Comparison of ENCODE assay signal across 8 cellular contexts in genomic region chr1:161099090-161099802, GRCh38. TPM values are rescaled to one million over a fixed set of nuclear protein-coding genes. Genes with fewer than 3 reads are reported as not detected.
A peak's percentile ranks its signal among the peaks of the same experiment; 100 is the strongest.
DNase-seq lines count a peak whose midpoint lies in the region; ATAC-seq and TF ChIP-seq lines count a peak whose summit lies in the region.

No MANE protein-coding gene starts in this region.

- peaks cover 24% of the 10 kb centered on the region for H3K36me3 Mint-ChIP-seq in activated CD8-positive, alpha-beta T cell treated with anti-CD3 and anti-CD28 coated beads for 36 hours (ENCODE audit: low read depth)
- peaks cover 73% of the 10 kb centered on the region for H3K36me3 Mint-ChIP-seq in stimulated activated effector memory CD8-positive, alpha-beta T cell treated with anti-CD3 and anti-CD28 coated beads, Interleukin-12 subunit alpha, Interleukin-12 subunit beta, amount 100 ng/mL, for 72 hours

- peaks cover 43% of the 10 kb centered on the region for H3K4me1 Mint-ChIP-seq in activated CD8-positive, alpha-beta T cell treated with anti-CD3 and anti-CD28 coated beads for 36 hours (ENCODE audit: low read depth)
- peaks cover 48% of the 10 kb centered on the region for H3K4me1 Mint-ChIP-seq in stimulated activated effector memory CD8-positive, alpha-beta T cell treated with anti-CD3 and anti-CD28 coated beads, Interleukin-12 subunit alpha, Interleukin-12 subunit beta, amount 100 ng/mL, for 72 hours

- no peaks in the 10 kb centered on the region for H3K9me3 Mint-ChIP-seq in activated CD8-positive, alpha-beta T cell treated with anti-CD3 and anti-CD28 coated beads for 36 hours
- H3K9me3 Mint-ChIP-seq in stimulated activated effector memory CD8-positive, alpha-beta T cell treated with anti-CD3 and anti-CD28 coated beads, Interleukin-12 subunit alpha, Interleukin-12 subunit beta, amount 100 ng/mL, for 72 hours = no peaks in the 10 kb centered on the region

- H3K27me3 Mint-ChIP-seq in activated CD8-positive, alpha-beta T cell treated with anti-CD3 and anti-CD28 coated beads for 36 hours = no peaks in the 10 kb centered on the region

- DNase-seq in NCI-H345 (lab: John Stamatoyannopoulos, UW) (peak; percentile 7), NCI-H345 treated with DMSO at 0.1 percent for 48 hours (lab: John Stamatoyannopoulos, UW; ENCODE audit: unreplicated experiment) (no peak)
- DNase-seq in activated CD8-positive, alpha-beta T cell treated with anti-CD3 and anti-CD28 coated beads for 36 hours = no peak
- DNase-seq in stimulated activated effector memory CD8-positive, alpha-beta T cell treated with anti-CD3 and anti-CD28 coated beads, Interleukin-12 subunit alpha, Interleukin-12 subunit beta, amount 100 ng/mL, for 72 hours (ENCODE audit: low spot score in 2 of 2) = no peak

- POLR2A ChIA-PET in activated CD8-positive, alpha-beta T cell treated with anti-CD3 and anti-CD28 coated beads for 36 hours (lab: Charles Lee) = interaction anchor here (0.7 to 8.2 kb wide), 15 partner anchors 15 to 217 kb away, joined by 3 to 57 read pairs (median 4); partner anchors contain the start of genes ARHGAP30, F11R, NIT1 and PFDN2

- H3K4me3 ChIP-seq in iPS-18c (ENCODE audit: insufficient read depth, low read depth, low read length) = peak overlapping the region; percentile 91; the same call in 1 of the 2 replicates

- peak overlapping the region; percentile 71 for H3K4me3 Mint-ChIP-seq in activated CD8-positive, alpha-beta T cell treated with anti-CD3 and anti-CD28 coated beads for 36 hours
- peak overlapping the region; percentile 78 for H3K4me3 Mint-ChIP-seq in stimulated activated effector memory CD8-positive, alpha-beta T cell treated with anti-CD3 and anti-CD28 coated beads, Interleukin-12 subunit alpha, Interleukin-12 subunit beta, amount 100 ng/mL, for 72 hours

- ATAC-seq in activated CD8-positive, alpha-beta T cell treated with anti-CD3 and anti-CD28 coated beads for 36 hours = no peak
- ATAC-seq in stimulated activated effector memory CD8-positive, alpha-beta T cell treated with anti-CD3 and anti-CD28 coated beads, Interleukin-12 subunit alpha, Interleukin-12 subunit beta, amount 100 ng/mL, for 72 hours = no peak
- no peak for ATAC-seq in HG03025 (IDR thresholded peaks at IDR 0.05; ENCODE audit: low FRiP score, unreplicated experiment)
- ATAC-seq in GM19023 (IDR thresholded peaks at IDR 0.05; ENCODE audit: unreplicated experiment) = no peak
- ATAC-seq in GM21529 (IDR thresholded peaks at IDR 0.05; ENCODE audit: unreplicated experiment) = no peak

- H3K9me3 ChIP-seq in iPS-18c (ENCODE audit: control insufficient read depth, insufficient read depth, low read length) = no peaks in the 10 kb centered on the region

- no peak for TF ChIP-seq CTCF in activated CD8-positive, alpha-beta T cell treated with anti-CD3 and anti-CD28 coated beads for 36 hours (IDR thresholded peaks at IDR 0.05)

- no peak overlapping the region for H3K27ac Mint-ChIP-seq in activated CD8-positive, alpha-beta T cell treated with anti-CD3 and anti-CD28 coated beads for 36 hours
- H3K27ac Mint-ChIP-seq in stimulated activated effector memory CD8-positive, alpha-beta T cell treated with anti-CD3 and anti-CD28 coated beads, Interleukin-12 subunit alpha, Interleukin-12 subunit beta, amount 100 ng/mL, for 72 hours = peak overlapping the region; percentile 35

- CTCF ChIA-PET in activated CD8-positive, alpha-beta T cell treated with anti-CD3 and anti-CD28 coated beads for 36 hours (lab: Charles Lee) = interaction anchor here (1.0 to 9.4 kb wide), 20 partner anchors 9 to 192 kb away, joined by 3 to 200 read pairs (median 7); partner anchors contain the start of genes ARHGAP30, NIT1, PFDN2 and PPOX

- intact Hi-C loops in activated CD8-positive, alpha-beta T cell treated with anti-CD3 and anti-CD28 coated beads for 36 hours (cut with micrococcal nuclease) = loop anchor here (2.0 to 5.0 kb wide), 2 partner anchors 58 to 102 kb away; no protein-coding TSS in a partner anchor

RNA-seq across cellular contexts. Expression of gene KLHDC9, which starts 1.1 kb away (rescaled TPM):
- under 1 TPM in 1 of 2 experiments, not detected in 1; 0.43 TPM for total RNA-seq in activated CD8-positive, alpha-beta T cell treated with anti-CD3 and anti-CD28 coated beads for 36 hours

RNA-seq across cellular contexts. Expression of gene NECTIN4, which starts 9.9 kb away (rescaled TPM):
- total RNA-seq in activated CD8-positive, alpha-beta T cell treated with anti-CD3 and anti-CD28 coated beads for 36 hours = not detected

RNA-seq across cellular contexts. Expression of gene PFDN2, which starts 18.6 kb away (rescaled TPM):
- total RNA-seq in activated CD8-positive, alpha-beta T cell treated with anti-CD3 and anti-CD28 coated beads for 36 hours = 100 to 1,000 TPM; 137 to 144 TPM

RNA-seq across cellular contexts. Expression of gene NIT1, which starts 18.7 kb away (rescaled TPM):
- 10 to 100 TPM; 38.5 to 40.0 TPM for total RNA-seq in activated CD8-positive, alpha-beta T cell treated with anti-CD3 and anti-CD28 coated beads for 36 hours

RNA-seq across cellular contexts. Expression of gene ARHGAP30, which starts 29.6 kb away (rescaled TPM):
- 100 to 1,000 TPM; 174 to 175 TPM for total RNA-seq in activated CD8-positive, alpha-beta T cell treated with anti-CD3 and anti-CD28 coated beads for 36 hours
